ENCODE assay signal across 1 cellular context in genomic region chr14:36524874-36525745, GRCh38.
TF ChIP-seq lines count a peak whose summit lies in the region.

No MANE protein-coding gene starts in this region.

TF ChIP-seq in H1, 55 proteins besides CTCF, POLR2A, EP300 and RAD21 (continued from another document):
- no peak for TF ChIP-seq ATF2 (IDR thresholded peaks at IDR 0.05; ENCODE audit: low read length)
- no peak for TF ChIP-seq CHD1 (IDR thresholded peaks at IDR 0.05; ENCODE audit: low read depth, low read length)
- TF ChIP-seq ATF3 (IDR thresholded peaks at IDR 0.05; ENCODE audit: insufficient read depth, low read depth, low read length): no peak
- no peak; the same call in 1 of the 2 replicates for TF ChIP-seq CREB1 (IDR thresholded peaks at IDR 0.05)
- no peak; a peak in 1 of 4 replicates for TF ChIP-seq HDAC2 (IDR thresholded peaks at IDR 0.05; ENCODE audit: borderline replicate concordance in 1 of 2, low read depth in 2 of 2, low read length in 2 of 2)
- TF ChIP-seq RNF2 (IDR thresholded peaks at IDR 0.05; ENCODE audit: borderline replicate concordance, low read depth, low read length, missing control alignments, poor library complexity, severe bottlenecking): no peak
- no peak for TF ChIP-seq HDAC6 (IDR thresholded peaks at IDR 0.05; ENCODE audit: low read depth, low read length)
- TF ChIP-seq KDM4A (IDR thresholded peaks at IDR 0.05; ENCODE audit: low read depth, low read length, severe bottlenecking): no peak
- peak; percentile 48 for TF ChIP-seq EZH2 (IDR thresholded peaks at IDR 0.05; ENCODE audit: low read depth, low read length, severe bottlenecking)
- 0 out of 2 replicates have a peak, but pooled peaks have one; percentile 13 for TF ChIP-seq SP1 (IDR thresholded peaks at IDR 0.05; ENCODE audit: low read depth, low read length)
- no peak for TF ChIP-seq RFX5 (IDR thresholded peaks at IDR 0.05; ENCODE audit: borderline replicate concordance, low read depth, low read length)
- peak; percentile 64; the same call in 1 of the 2 replicates for TF ChIP-seq SUZ12 (IDR thresholded peaks at IDR 0.05; ENCODE audit: low read length)
- peak; percentile 51; the same call in 1 of the 2 replicates for TF ChIP-seq KDM1A (IDR thresholded peaks at IDR 0.05; ENCODE audit: borderline replicate concordance, low read length)
- TF ChIP-seq CHD7 (IDR thresholded peaks at IDR 0.05; ENCODE audit: insufficient replicate concordance, low read length): no peak
TF ChIP-seq in H1: peak in this region for 5.
